9 cellular contexts compared by ENCODE assay signal in genomic region chr5:81420039-81420667, GRCh38. TPM values are rescaled to one million over a fixed set of nuclear protein-coding genes. Genes with fewer than 3 reads are reported as not detected.
DNase-seq lines count a peak whose midpoint lies in the region; ATAC-seq and TF ChIP-seq lines count a peak whose summit lies in the region.
"Had no signal": no experiment of that assay in that cellular context is flagged by ENCODE, and none has a peak within 500 bp of the region (broad histone marks: within the 10 kb centered on the region; RNA-seq: fewer than 3 reads in every experiment).

No MANE protein-coding gene starts in this region.

- H3K4me1 ChIP-seq in mesodermal cell (ENCODE audit: control insufficient read depth, insufficient read depth, low read length, poor library complexity, severe bottlenecking) = peaks cover 4% of the 10 kb centered on the region
- no peaks in the 10 kb centered on the region for H3K4me1 ChIP-seq in colonic mucosa
- H3K4me1 ChIP-seq in Peyer's patch = no peaks in the 10 kb centered on the region

- no peaks in the 10 kb centered on the region for H3K9me3 ChIP-seq in mesodermal cell (ENCODE audit: control insufficient read depth, low read length)
- no peaks in the 10 kb centered on the region for H3K9me3 ChIP-seq in colonic mucosa
- H3K9me3 ChIP-seq in Peyer's patch = no peaks in the 10 kb centered on the region

- no peak for TF ChIP-seq CTCF in colonic mucosa (IDR thresholded peaks at IDR 0.05)
- no peak for TF ChIP-seq CTCF in Peyer's patch (IDR thresholded peaks at IDR 0.05)

- H3K9ac ChIP-seq in colonic mucosa (ENCODE audit: low read depth in 2 of 2, low read length in 2 of 2) = no peak overlapping the region

- DNase-seq in GDM1 (lab: John Stamatoyannopoulos, UW) (peak; percentile 19), LoVo (ENCODE audit: low spot score) (peak; percentile 23), amniotic epithelial cell (ENCODE audit: low read depth) (peak; percentile 89), colonic mucosa (no peak), Peyer's patch (no peak)
- DNase-seq in activated effector memory CD4-positive, alpha-beta T cell treated with anti-CD3 and anti-CD28 coated beads, Interleukin-2, amount 50 U/mL, for 16 hours = no peak
- DNase-seq: NCI-H510A treated with DMSO at 0.1 percent for 48 hours had no signal

- no peak for ATAC-seq in HG02642 (IDR thresholded peaks at IDR 0.05; ENCODE audit: poor library complexity, unreplicated experiment)

- H3K27me3 ChIP-seq in colonic mucosa (no peaks in the 10 kb centered on the region), Peyer's patch (no peaks in the 10 kb centered on the region)

- H3K4me3 ChIP-seq in mesodermal cell (ENCODE audit: extremely low read depth, insufficient read depth, low read length, poor library complexity, severe bottlenecking) = no peak overlapping the region
- no peak overlapping the region for H3K4me3 ChIP-seq in colonic mucosa
- H3K4me3 ChIP-seq in Peyer's patch = no peak overlapping the region

- H3K27ac ChIP-seq in mesodermal cell (ENCODE audit: low read depth, low read length, severe bottlenecking) = peak overlapping the region; percentile 67
- no peak overlapping the region for H3K27ac ChIP-seq in colonic mucosa
- no peak overlapping the region for H3K27ac ChIP-seq in Peyer's patch

- H3K36me3 ChIP-seq in mesodermal cell (ENCODE audit: control insufficient read depth, insufficient read depth, low read length) = no peaks in the 10 kb centered on the region
- no peaks in the 10 kb centered on the region for H3K36me3 ChIP-seq in colonic mucosa
- peaks cover 0 to 6% (median 0%) of the 10 kb centered on the region in 3 donors for H3K36me3 ChIP-seq in Peyer's patch

- intact Hi-C loops in colonic mucosa (cut with DNase I) = loop anchor here (5.0 to 10.0 kb wide), 2 partner anchors 425 to 807 kb away; no protein-coding TSS in a partner anchor

- WGBS in mesodermal cell (ENCODE audit: insufficient coverage in 2 of 2), 2 experiments = 69 to 75% methylated on average over 2 to 3 of the region's 6 CpGs

- no peak for TF ChIP-seq POLR2A in Peyer's patch (IDR thresholded peaks at IDR 0.05)

RNA-seq across cellular contexts. Expression of gene ACOT12, which starts 26.2 kb away (rescaled TPM):
- not detected for polyA plus RNA-seq in mesodermal cell (2013, experiment 1 of 2)
- polyA plus RNA-seq in mesodermal cell (2013, experiment 2 of 2) = not detected
- total RNA-seq in colonic mucosa (not detected), Peyer's patch (1 to 10 TPM in 2 of 4 donors, not detected in 2; 3.7 to 6.5 TPM)

Comparison
In these comparisons a context has a peak if more than half of its experiments do, and no peak if none do; other contexts are left out.
1. DNase-seq: peak in GDM1 (single experiment), LoVo (single experiment) and amniotic epithelial cell (single experiment); none in activated effector memory CD4-positive, alpha-beta T cell treated with anti-CD3 and anti-CD28 coated beads, Interleukin-2, amount 50 U/mL, for 16 hours (single experiment), colonic mucosa (single experiment) and Peyer's patch (0 of 3).